8 cellular contexts compared by ENCODE assay signal in the genomic region with DNA sequence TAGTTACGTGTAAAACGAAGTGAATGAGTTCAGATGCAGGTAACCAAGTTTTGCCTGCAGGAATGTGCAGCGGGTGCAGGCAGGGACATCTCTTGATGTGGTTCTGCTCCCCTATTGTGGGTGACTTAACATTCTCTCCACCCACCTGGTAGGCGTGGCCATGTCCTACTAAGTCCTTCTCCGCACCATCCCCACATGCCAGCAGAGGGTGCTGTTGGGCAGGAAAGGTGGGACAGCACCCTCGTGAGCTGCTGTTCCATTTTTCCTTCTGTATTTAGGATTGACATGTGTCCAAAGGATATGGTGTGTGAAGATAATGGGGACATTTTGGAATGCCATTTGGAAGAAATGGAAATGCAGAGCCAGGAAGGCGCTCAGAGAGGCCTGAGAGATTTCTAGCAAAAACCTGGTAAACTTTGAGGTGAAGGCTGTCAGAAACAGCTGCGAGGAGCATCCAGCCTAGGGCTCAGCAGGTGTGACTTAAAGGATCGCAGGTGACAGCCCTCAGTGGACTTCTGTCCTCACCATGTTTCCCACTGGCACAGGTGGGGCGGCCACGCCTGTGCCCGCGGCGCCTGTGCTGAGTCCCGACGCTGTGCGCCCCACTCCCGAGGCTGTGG. TPM values are rescaled to one million over a fixed set of nuclear protein-coding genes. Genes with fewer than 3 reads are reported as not detected.
DNase-seq lines count a peak whose midpoint lies in the region; ATAC-seq, FAIRE-seq and TF ChIP-seq lines count a peak whose summit lies in the region.

No MANE protein-coding gene starts in this region.

- FAIRE-seq in GM12892 (lab: Jason Lieb, UNC) = peak; percentile 99

- intact Hi-C loops in ascending aorta (cut with DNase I) = loop anchor here (5.0 kb wide), 3 partner anchors 210 to 450 kb away; no protein-coding TSS in a partner anchor
- intact Hi-C loops in right cardiac atrium (cut with DNase I) = loop anchor here in 3 of 4 donors (2.0 to 10.0 kb wide), 4 partner anchors 62 to 452 kb away; no protein-coding TSS in a partner anchor
- intact Hi-C loops in prostate gland (cut with DNase I) = loop anchor here (10.0 kb wide), 2 partner anchors 272 to 452 kb away; no protein-coding TSS in a partner anchor

- H3K27ac ChIP-seq in ascending aorta (peak overlapping the region in 1 of 2 donors; percentile 5), right cardiac atrium (ENCODE audit: low read length) (no peak overlapping the region), prostate gland (peak overlapping the region; percentile 82)

- H3K27me3 Mint-ChIP-seq in T-helper 1 cell treated with Interleukin-12 subunit alpha and Interleukin-12 subunit beta and Interleukin-4 antibody, amounts not matched to agents 30 μg/mL and 1 μg/mL, for 36 hours (ENCODE audit: low read depth) = peaks cover 35% of the 10 kb centered on the region

- H3K27ac Mint-ChIP-seq in T-helper 1 cell treated with Interleukin-12 subunit alpha and Interleukin-12 subunit beta and Interleukin-4 antibody, amounts not matched to agents 30 μg/mL and 1 μg/mL, for 36 hours = no peak overlapping the region

- H3K9me3 ChIP-seq in ascending aorta (no peaks in the 10 kb centered on the region), right cardiac atrium (ENCODE audit: control insufficient read depth, low read length) (no peaks in the 10 kb centered on the region), prostate gland (no peaks in the 10 kb centered on the region)

- TF ChIP-seq CTCF in ascending aorta (IDR thresholded peaks at IDR 0.05) (peak; percentile 78 to 97 (median 83)), prostate gland (IDR thresholded peaks at IDR 0.05) (peak; percentile 95 to 99 (median 96))

- no peaks in the 10 kb centered on the region for H3K27me3 ChIP-seq in ascending aorta
- H3K27me3 ChIP-seq in right cardiac atrium (ENCODE audit: control insufficient read depth, insufficient read depth) = no peaks in the 10 kb centered on the region
- no peaks in the 10 kb centered on the region for H3K27me3 ChIP-seq in prostate gland (replicated peaks; ENCODE audit: insufficient read depth)

- no peaks in the 10 kb centered on the region for H3K36me3 ChIP-seq in ascending aorta
- no peaks in the 10 kb centered on the region for H3K36me3 ChIP-seq in prostate gland

- TF ChIP-seq POLR2A in GM12892 (IDR thresholded peaks at IDR 0.05; ENCODE audit: low read depth, low read length) (no peak), prostate gland (IDR thresholded peaks at IDR 0.05) (no peak)

- under 1% methylated on average over 18 of the region's 18 CpGs for WGBS in right cardiac atrium
- 4% methylated on average over 9 of the region's 18 CpGs for WGBS in prostate gland

- DNase-seq in GM12892 (ENCODE audit: insufficient read length) = peak; percentile 81
- DNase-seq in NCI-H1436 treated with DMSO at 0.1 percent for 48 hours (lab: John Stamatoyannopoulos, UW) = peak; percentile 80
- peak; percentile 79 to 97 for DNase-seq in ascending aorta (ENCODE audit: low spot score in 2 of 2)
- peak; percentile 96 to 99 (median 98) for DNase-seq in right cardiac atrium
- peak; percentile 97 for DNase-seq in prostate gland (ENCODE audit: low spot score)
- peak; percentile 96 for DNase-seq in ureter (ENCODE audit: low spot score)

- peak overlapping the region; percentile 94 for H3K4me3 Mint-ChIP-seq in T-helper 1 cell treated with Interleukin-12 subunit alpha and Interleukin-12 subunit beta and Interleukin-4 antibody, amounts not matched to agents 30 μg/mL and 1 μg/mL, for 36 hours

- H3K4me1 ChIP-seq in ascending aorta (peaks cover 9 to 10% of the 10 kb centered on the region in 2 donors), right cardiac atrium (ENCODE audit: control insufficient read depth, insufficient read depth, low read length) (no peaks in the 10 kb centered on the region), prostate gland (replicated peaks) (no peaks in the 10 kb centered on the region)

- H3K4me3 ChIP-seq in ascending aorta (peak overlapping the region; percentile 69 to 80), right cardiac atrium (ENCODE audit: low read length) (peak overlapping the region; percentile 68), prostate gland (peak overlapping the region; percentile 35 to 54)

- no peaks in the 10 kb centered on the region for H3K9me3 Mint-ChIP-seq in T-helper 1 cell treated with Interleukin-12 subunit alpha and Interleukin-12 subunit beta and Interleukin-4 antibody, amounts not matched to agents 30 μg/mL and 1 μg/mL, for 36 hours

- ATAC-seq in HG02870 (IDR thresholded peaks at IDR 0.05; ENCODE audit: unreplicated experiment) = peak; percentile 97
- ATAC-seq in right cardiac atrium = peak; percentile 95 to 96

- peaks cover 6% of the 10 kb centered on the region for H3K4me1 Mint-ChIP-seq in T-helper 1 cell treated with Interleukin-12 subunit alpha and Interleukin-12 subunit beta and Interleukin-4 antibody, amounts not matched to agents 30 μg/mL and 1 μg/mL, for 36 hours (ENCODE audit: low read depth)

- H3K36me3 Mint-ChIP-seq in T-helper 1 cell treated with Interleukin-12 subunit alpha and Interleukin-12 subunit beta and Interleukin-4 antibody, amounts not matched to agents 30 μg/mL and 1 μg/mL, for 36 hours (ENCODE audit: low read depth) = peaks cover 1% of the 10 kb centered on the region

RNA-seq across cellular contexts. Expression of a gene that starts 26.2 kb away (rescaled TPM):
- polyA plus RNA-seq in GM12892 (2012; ENCODE audit: missing spikeins) = 1.1 TPM
- total RNA-seq in ascending aorta (112 TPM), right cardiac atrium (10 to 100 TPM; 18.0 to 47.5 (median 27.4) TPM), prostate gland (10 to 100 TPM; 47.6 to 64.7 TPM), ureter (115 TPM)
- polyA plus RNA-seq in right cardiac atrium = 33.2 TPM
